Comparison of ENCODE assay signal across 34 cellular contexts in genomic region chr6:54827010-54827409, GRCh38. TPM values are rescaled to one million over a fixed set of nuclear protein-coding genes. Genes with fewer than 3 reads are reported as not detected.
"Had no signal": no experiment of that assay in that cellular context is flagged by ENCODE, and none has a peak within 500 bp of the region (broad histone marks: within the 10 kb centered on the region; RNA-seq: fewer than 3 reads in every experiment).

No MANE protein-coding gene starts in this region.

- H3K9me3 ChIP-seq: adrenal gland, body of pancreas, breast epithelium had no signal

- H3K36me3 ChIP-seq: adrenal gland, brain microvascular endothelial cell, breast epithelium had no signal

- ATAC-seq: activated CD8-positive, alpha-beta T cell treated with anti-CD3 and anti-CD28 coated beads for 36 hours; activated naive CD4-positive, alpha-beta T cell treated with anti-CD3 and anti-CD28 coated beads, Interleukin-2, amount 50 U/mL, for 72 hours; activated T-cell treated with anti-CD3 and anti-CD28 coated beads, Interleukin-2, amount 50 U/mL, for 4 hours; activated T-cell treated with anti-CD3 and anti-CD28 coated beads, Interleukin-2, amount 50 U/mL, for 72 hours; activated T-helper 17 cell treated with anti-CD3 and anti-CD28 coated beads, Interleukin-2, amount 50 U/mL, for 72 hours; body of pancreas had no signal

- H3K4me3 ChIP-seq: adrenal gland, body of pancreas, breast epithelium had no signal

- H3K4me1 ChIP-seq: adrenal gland, body of pancreas, breast epithelium had no signal

- DNase-seq: activated B cell treated with CpG ODN at 0.5 μM for 24 hours; activated CD4-positive, alpha-beta memory T cell treated with anti-CD3 and anti-CD28 coated beads for 36 hours; activated CD4-positive, alpha-beta T cell treated with anti-CD3 and anti-CD28 coated beads for 4 hours; activated CD4-positive, alpha-beta T cell treated with anti-CD3 and anti-CD28 coated beads, Interleukin-2, amount 10 ng/mL, durations not matched to agents 24 days and 14 days; activated CD4-positive, alpha-beta T cell treated with anti-CD3 and anti-CD28 coated beads, Interleukin-2, amount 50 U/mL, for 1 hour; activated CD4-positive, alpha-beta T cell treated with anti-CD3 and anti-CD28 coated beads, Interleukin-2, amount 50 U/mL, for 4 hours; activated CD4-positive, CD25-positive, alpha-beta regulatory T cell treated with anti-CD3 and anti-CD28 coated beads, Interleukin-2, amount 50 U/mL, for 72 hours; activated CD8-positive, alpha-beta memory T cell treated with anti-CD3 and anti-CD28 coated beads, Interleukin-2, amount 50 U/mL, for 4 hours; activated CD8-positive, alpha-beta T cell treated with anti-CD3 and anti-CD28 coated beads for 36 hours; activated effector memory CD4-positive, alpha-beta T cell treated with anti-CD3 and anti-CD28 coated beads, Interleukin-2, amount 50 U/mL, for 16 hours; activated gamma-delta T cell treated with Interleukin-2 at 50 U/mL for 16 hours; activated naive CD4-positive, alpha-beta T cell; activated naive CD4-positive, alpha-beta T cell treated with anti-CD3 and anti-CD28 coated beads for 36 hours; activated naive CD4-positive, alpha-beta T cell treated with anti-CD3 and anti-CD28 coated beads, Interleukin-2, amount 50 U/mL, for 16 hours; activated naive CD8-positive, alpha-beta T cell treated with anti-CD3 and anti-CD28 coated beads for 36 hours; activated T-cell treated with anti-CD3 and anti-CD28 coated beads for 4 hours; activated T-cell treated with anti-CD3 and anti-CD28 coated beads, Interleukin-2, amount 50 U/mL, for 1 hour; activated T-cell treated with anti-CD3 and anti-CD28 coated beads, Interleukin-2, amount 50 U/mL, for 4 hours; activated T-cell treated with anti-CD3 and anti-CD28 coated beads, Interleukin-2, amount 50 U/mL, for 72 hours; adrenal gland; amniotic stem cell; aorta; body of pancreas; brain microvascular endothelial cell; central memory CD4-positive, alpha-beta T cell; T-helper 1 cell; T-helper 2 cell; T-helper 9 cell had no signal

- H3K27ac ChIP-seq: adrenal gland, body of pancreas, brain microvascular endothelial cell, breast epithelium, VCaP had no signal

- H3K27me3 ChIP-seq: adrenal gland, body of pancreas, brain microvascular endothelial cell, breast epithelium had no signal

RNA-seq across cellular contexts. Expression of gene FAM83B, which starts 19.6 kb away (rescaled TPM):
- total RNA-seq: activated B cell treated with CpG ODN at 0.5 μM for 24 hours; activated CD4-positive, alpha-beta memory T cell treated with anti-CD3 and anti-CD28 coated beads for 36 hours; activated CD4-positive, alpha-beta T cell treated with anti-CD3 and anti-CD28 coated beads, Interleukin-2, amount 10 ng/mL, durations not matched to agents 24 days and 14 days; activated CD8-positive, alpha-beta memory T cell treated with anti-CD3 and anti-CD28 coated beads for 36 hours; activated CD8-positive, alpha-beta T cell treated with anti-CD3 and anti-CD28 coated beads for 36 hours; activated naive CD4-positive, alpha-beta T cell treated with anti-CD3 and anti-CD28 coated beads for 36 hours; activated naive CD4-positive, alpha-beta T cell treated with anti-CD3 and anti-CD28 coated beads, Interleukin-2, amount 50 U/mL, for 72 hours; activated naive CD8-positive, alpha-beta T cell treated with anti-CD3 and anti-CD28 coated beads for 36 hours; activated T-cell treated with anti-CD3 and anti-CD28 coated beads, Interleukin-2, amount 50 U/mL, for 72 hours; activated T-helper 1 cell treated with anti-CD3 and anti-CD28 coated beads, Interleukin-12 subunit alpha, Interleukin-12 subunit beta, Interleukin-2, Interleukin-4 antibody, amounts not matched to agents 30 ng/mL and 10 ng/mL and 1 ng/mL, durations not matched to agents 14 hours and 24 hours and 36 hours; activated T-helper 17 cell treated with anti-CD3 and anti-CD28 coated beads, Interleukin-2, amount 50 U/mL, for 72 hours; adrenal gland; aorta had no signal
- polyA plus RNA-seq: adrenal gland had no signal
